Comparison of ENCODE assay signal across 19 cellular contexts in genomic region chr9:75120661-75121060, GRCh38. TPM values are rescaled to one million over a fixed set of nuclear protein-coding genes. Genes with fewer than 3 reads are reported as not detected.
DNase-seq lines count a peak whose midpoint lies in the region; ATAC-seq lines count a peak whose summit lies in the region.
"Had no signal": no experiment of that assay in that cellular context is flagged by ENCODE, and none has a peak within 500 bp of the region (broad histone marks: within the 10 kb centered on the region; RNA-seq: fewer than 3 reads in every experiment).

No MANE protein-coding gene starts in this region.

- peaks cover 6% of the 10 kb centered on the region for H3K4me1 Mint-ChIP-seq in activated naive CD4-positive, alpha-beta T cell treated with anti-CD3 and anti-CD28 coated beads, Interleukin-2, amount 10 ng/mL, durations not matched to agents 7 days and 5 days
- H3K4me1 Mint-ChIP-seq in T-cell (peaks cover 54 to 75% (median 60%) of the 10 kb centered on the region in 3 donors), immature natural killer cell (peaks cover 90 to 98% of the 10 kb centered on the region in 2 donors)
- H3K4me1 Mint-ChIP-seq in stimulated activated effector memory CD8-positive, alpha-beta T cell treated with anti-CD3 and anti-CD28 coated beads, Interleukin-12 subunit alpha, Interleukin-12 subunit beta, amount 100 ng/mL, for 72 hours, result peaks cover 75% of the 10 kb centered on the region
- H3K4me1 Mint-ChIP-seq in activated CD8-positive, alpha-beta T cell treated with anti-CD3 and anti-CD28 coated beads, Interleukin-2, amount 10 ng/mL, durations not matched to agents 7 days and 5 days (ENCODE audit: low read depth), result peaks cover 22% of the 10 kb centered on the region

- H3K27me3 Mint-ChIP-seq in activated naive CD4-positive, alpha-beta T cell treated with anti-CD3 and anti-CD28 coated beads, Interleukin-2, amount 10 ng/mL, durations not matched to agents 7 days and 5 days, result no peaks in the 10 kb centered on the region
- H3K27me3 Mint-ChIP-seq in T-cell (no peaks in the 10 kb centered on the region), immature natural killer cell (ENCODE audit: low read depth in 3 of 3) (peaks cover 0 to 3% (median 0%) of the 10 kb centered on the region in 3 donors)
- no peaks in the 10 kb centered on the region for H3K27me3 Mint-ChIP-seq in activated CD8-positive, alpha-beta T cell treated with anti-CD3 and anti-CD28 coated beads, Interleukin-2, amount 10 ng/mL, durations not matched to agents 7 days and 5 days (ENCODE audit: low read depth)

- POLR2A ChIA-PET in T-cell (lab: Charles Lee), result interaction anchor here (0.5 to 0.6 kb wide), 4 partner anchors 20 to 264 kb away, joined by 3 read pairs; no protein-coding TSS in a partner anchor
- POLR2A ChIA-PET in activated CD8-positive, alpha-beta T cell treated with anti-CD3 and anti-CD28 coated beads, Interleukin-2, amount 10 ng/mL, durations not matched to agents 7 days and 5 days (lab: Charles Lee), result no interaction called here

- ATAC-seq in T-cell (replicated peaks in 1 of 4), result no peak
- ATAC-seq in stimulated activated effector memory CD8-positive, alpha-beta T cell treated with anti-CD3 and anti-CD28 coated beads, Interleukin-12 subunit alpha, Interleukin-12 subunit beta, amount 100 ng/mL, for 72 hours, result no peak
- ATAC-seq in activated CD8-positive, alpha-beta T cell treated with anti-CD3 and anti-CD28 coated beads, Interleukin-2, amount 10 ng/mL, durations not matched to agents 7 days and 5 days, result no peak
- no peak for ATAC-seq in HG02571 (IDR thresholded peaks at IDR 0.05; ENCODE audit: unreplicated experiment)
- ATAC-seq in HG03097 (IDR thresholded peaks at IDR 0.05; ENCODE audit: low FRiP score, unreplicated experiment), result no peak
- ATAC-seq: activated naive CD4-positive, alpha-beta T cell treated with anti-CD3 and anti-CD28 coated beads, Interleukin-2, amount 50 U/mL, for 72 hours had no signal

- H3K4me3 Mint-ChIP-seq in activated naive CD4-positive, alpha-beta T cell treated with anti-CD3 and anti-CD28 coated beads, Interleukin-2, amount 10 ng/mL, durations not matched to agents 7 days and 5 days, result no peak overlapping the region
- no peak overlapping the region for H3K4me3 Mint-ChIP-seq in T-cell
- peak overlapping the region in 4 of 5 donors; percentile 24 to 64 (median 51) for H3K4me3 Mint-ChIP-seq in immature natural killer cell
- H3K4me3 Mint-ChIP-seq in stimulated activated effector memory CD8-positive, alpha-beta T cell treated with anti-CD3 and anti-CD28 coated beads, Interleukin-12 subunit alpha, Interleukin-12 subunit beta, amount 100 ng/mL, for 72 hours, result peak overlapping the region; percentile 23
- H3K4me3 Mint-ChIP-seq in activated CD8-positive, alpha-beta T cell treated with anti-CD3 and anti-CD28 coated beads, Interleukin-2, amount 10 ng/mL, durations not matched to agents 7 days and 5 days, result no peak overlapping the region
- H3K4me3 Mint-ChIP-seq: T-helper 2 cell treated with Interferon-gamma antibody and Interleukin-4, amounts not matched to agents 5 μg/mL and 100 μg/mL, for 36 hours had no signal

- H3K9me3 Mint-ChIP-seq in activated naive CD4-positive, alpha-beta T cell treated with anti-CD3 and anti-CD28 coated beads, Interleukin-2, amount 10 ng/mL, durations not matched to agents 7 days and 5 days, result peaks cover 4% of the 10 kb centered on the region
- H3K9me3 Mint-ChIP-seq in T-cell, result peaks cover 0 to 6% (median 0%) of the 10 kb centered on the region in 3 donors
- no peaks in the 10 kb centered on the region for H3K9me3 Mint-ChIP-seq in immature natural killer cell
- H3K9me3 Mint-ChIP-seq in stimulated activated effector memory CD8-positive, alpha-beta T cell treated with anti-CD3 and anti-CD28 coated beads, Interleukin-12 subunit alpha, Interleukin-12 subunit beta, amount 100 ng/mL, for 72 hours, result peaks cover 7% of the 10 kb centered on the region
- no peaks in the 10 kb centered on the region for H3K9me3 Mint-ChIP-seq in activated CD8-positive, alpha-beta T cell treated with anti-CD3 and anti-CD28 coated beads, Interleukin-2, amount 10 ng/mL, durations not matched to agents 7 days and 5 days (ENCODE audit: insufficient read depth)

- H3K27ac Mint-ChIP-seq in activated naive CD4-positive, alpha-beta T cell treated with anti-CD3 and anti-CD28 coated beads, Interleukin-2, amount 10 ng/mL, durations not matched to agents 7 days and 5 days, result peak overlapping the region; percentile 2
- H3K27ac Mint-ChIP-seq in T-cell, result peak overlapping the region; percentile 44 to 66
- peak overlapping the region; percentile 50 to 92 (median 86) for H3K27ac Mint-ChIP-seq in immature natural killer cell
- peak overlapping the region; percentile 75 for H3K27ac Mint-ChIP-seq in stimulated activated effector memory CD8-positive, alpha-beta T cell treated with anti-CD3 and anti-CD28 coated beads, Interleukin-12 subunit alpha, Interleukin-12 subunit beta, amount 100 ng/mL, for 72 hours
- H3K27ac Mint-ChIP-seq in activated CD8-positive, alpha-beta T cell treated with anti-CD3 and anti-CD28 coated beads, Interleukin-2, amount 10 ng/mL, durations not matched to agents 7 days and 5 days, result no peak overlapping the region
- H3K27ac Mint-ChIP-seq: T-helper 2 cell treated with Interferon-gamma antibody and Interleukin-4, amounts not matched to agents 5 μg/mL and 100 μg/mL, for 36 hours had no signal

- peaks cover 62% of the 10 kb centered on the region for H3K36me3 Mint-ChIP-seq in activated naive CD4-positive, alpha-beta T cell treated with anti-CD3 and anti-CD28 coated beads, Interleukin-2, amount 10 ng/mL, durations not matched to agents 7 days and 5 days
- peaks cover 44% of the 10 kb centered on the region for H3K36me3 Mint-ChIP-seq in T-cell
- peaks cover 14 to 31% (median 22%) of the 10 kb centered on the region in 3 donors for H3K36me3 Mint-ChIP-seq in immature natural killer cell
- H3K36me3 Mint-ChIP-seq in stimulated activated effector memory CD8-positive, alpha-beta T cell treated with anti-CD3 and anti-CD28 coated beads, Interleukin-12 subunit alpha, Interleukin-12 subunit beta, amount 100 ng/mL, for 72 hours, result peaks cover 65% of the 10 kb centered on the region
- peaks cover 59% of the 10 kb centered on the region for H3K36me3 Mint-ChIP-seq in activated CD8-positive, alpha-beta T cell treated with anti-CD3 and anti-CD28 coated beads, Interleukin-2, amount 10 ng/mL, durations not matched to agents 7 days and 5 days (ENCODE audit: low read depth)

- DNase-seq in activated naive CD4-positive, alpha-beta T cell treated with anti-CD3 and anti-CD28 coated beads, Interleukin-2, amount 10 ng/mL, durations not matched to agents 7 days and 5 days, result no peak
- DNase-seq in activated naive CD4-positive, alpha-beta T cell (lab: John Stamatoyannopoulos, UW), result no peak
- no peak for DNase-seq in T-cell
- DNase-seq in immature natural killer cell, result no peak
- DNase-seq in stimulated activated effector memory CD8-positive, alpha-beta T cell treated with anti-CD3 and anti-CD28 coated beads, Interleukin-12 subunit alpha, Interleukin-12 subunit beta, amount 100 ng/mL, for 72 hours (ENCODE audit: low spot score in 2 of 2), result no peak
- DNase-seq in activated CD8-positive, alpha-beta T cell treated with anti-CD3 and anti-CD28 coated beads, Interleukin-2, amount 10 ng/mL, durations not matched to agents 7 days and 5 days, result no peak
- DNase-seq: ACHN, DMS79, H7, hypothalamus, kidney, MG63, NCI-H1930, NCI-H345, testis had no signal

- CTCF ChIA-PET in activated naive CD4-positive, alpha-beta T cell treated with anti-CD3 and anti-CD28 coated beads, Interleukin-2, amount 10 ng/mL, durations not matched to agents 7 days and 5 days (lab: Charles Lee), result interaction anchor here (1.0 kb wide), 1 partner anchor 65 kb away, joined by 3 read pairs; no protein-coding TSS in a partner anchor
- CTCF ChIA-PET in T-cell (lab: Charles Lee), result no interaction called here
- CTCF ChIA-PET in activated CD8-positive, alpha-beta T cell treated with anti-CD3 and anti-CD28 coated beads, Interleukin-2, amount 10 ng/mL, durations not matched to agents 7 days and 5 days (lab: Charles Lee), result interaction anchor here (0.9 kb wide), 1 partner anchor 92 kb away, joined by 3 read pairs; the partner anchor contains the start of gene CARNMT1

RNA-seq across cellular contexts. Expression of gene OSTF1, which starts 32.3 kb away (rescaled TPM):
- total RNA-seq in T-cell, result 10 to 100 TPM; 46.6 to 73.9 (median 58.3) TPM
- polyA plus RNA-seq in immature natural killer cell, result 100 to 1,000 TPM; 352 to 383 (median 365) TPM
- total RNA-seq in activated CD8-positive, alpha-beta T cell treated with anti-CD3 and anti-CD28 coated beads, Interleukin-2, amount 10 ng/mL, durations not matched to agents 7 days and 5 days, result 100 to 1,000 TPM; 126 to 132 TPM

RNA-seq across cellular contexts. Expression of gene NMRK1, which starts 32.7 kb away (rescaled TPM):
- total RNA-seq in T-cell, result 10 to 100 TPM; 61.9 to 91.0 (median 72.6) TPM
- polyA plus RNA-seq in immature natural killer cell, result 10 to 100 TPM; 35.2 to 95.8 (median 38.6) TPM
- 10 to 100 TPM; 26.9 to 28.2 TPM for total RNA-seq in activated CD8-positive, alpha-beta T cell treated with anti-CD3 and anti-CD28 coated beads, Interleukin-2, amount 10 ng/mL, durations not matched to agents 7 days and 5 days

Comparison
In these comparisons a context has a peak if more than half of its experiments do, and no peak if none do; other contexts are left out.
1. H3K4me3 Mint-ChIP-seq: peak in immature natural killer cell (4 of 5) and stimulated activated effector memory CD8-positive, alpha-beta T cell treated with anti-CD3 and anti-CD28 coated beads, Interleukin-12 subunit alpha, Interleukin-12 subunit beta, amount 100 ng/mL, for 72 hours (single experiment); none in activated naive CD4-positive, alpha-beta T cell treated with anti-CD3 and anti-CD28 coated beads, Interleukin-2, amount 10 ng/mL, durations not matched to agents 7 days and 5 days (single experiment), T-cell (0 of 3) and activated CD8-positive, alpha-beta T cell treated with anti-CD3 and anti-CD28 coated beads, Interleukin-2, amount 10 ng/mL, durations not matched to agents 7 days and 5 days (single experiment).
2. CTCF ChIA-PET loops: an anchor here in activated naive CD4-positive, alpha-beta T cell treated with anti-CD3 and anti-CD28 coated beads, Interleukin-2, amount 10 ng/mL, durations not matched to agents 7 days and 5 days (1.0 kb wide) and activated CD8-positive, alpha-beta T cell treated with anti-CD3 and anti-CD28 coated beads, Interleukin-2, amount 10 ng/mL, durations not matched to agents 7 days and 5 days (0.9 kb wide); none called in T-cell.